Comparison of ENCODE assay signal across 10 cellular contexts in the genomic region with DNA sequence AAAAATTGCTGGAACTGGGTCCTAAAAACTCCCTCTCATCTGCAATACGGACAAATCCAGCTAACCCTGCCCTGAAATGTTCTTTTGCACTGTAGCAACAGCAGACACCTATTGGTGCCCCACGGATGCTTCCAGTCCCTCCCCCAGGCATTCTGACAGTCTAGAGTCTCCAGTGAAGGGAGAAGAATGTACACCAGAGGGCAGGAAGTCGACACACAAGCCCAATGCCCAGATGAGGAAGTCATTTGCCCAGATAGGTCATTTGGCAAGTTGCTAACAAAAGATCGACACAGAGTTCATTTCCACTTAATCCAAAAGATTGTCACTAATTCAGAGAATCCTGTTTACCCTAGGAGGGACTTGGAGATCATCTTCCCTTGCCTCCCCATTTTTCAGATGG.
A peak's percentile ranks its signal among the peaks of the same experiment; 100 is the strongest.
DNase-seq lines count a peak whose midpoint lies in the region; FAIRE-seq and TF ChIP-seq lines count a peak whose summit lies in the region.
"Had no signal": no experiment of that assay in that cellular context is flagged by ENCODE, and none has a peak within 500 bp of the region (broad histone marks: within the 10 kb centered on the region; RNA-seq: fewer than 3 reads in every experiment).

No MANE protein-coding gene starts in this region.

- TF ChIP-seq CTCF in chondrocyte (IDR thresholded peaks at IDR 0.05) = peak; percentile 23
- no peak for TF ChIP-seq CTCF in tibial artery (IDR thresholded peaks at IDR 0.05)

- H3K4me1 ChIP-seq in small intestine (ENCODE audit: control insufficient read depth in 2 of 2, insufficient read depth in 1 of 2, low read depth in 1 of 2, low read length in 1 of 2) = peaks cover 4 to 19% of the 10 kb centered on the region in 2 donors
- H3K4me1 ChIP-seq in tibial artery = peaks cover 0 to 5% (median 0%) of the 10 kb centered on the region in 4 donors

- FAIRE-seq in small intestine (lab: Jason Lieb, UNC) = no peak

- H3K9me3 Mint-ChIP-seq in activated naive CD4-positive, alpha-beta T cell treated with anti-CD3 and anti-CD28 coated beads, Interleukin-2, amount 10 ng/mL, durations not matched to agents 7 days and 5 days = no peaks in the 10 kb centered on the region
- no peaks in the 10 kb centered on the region for H3K9me3 Mint-ChIP-seq in chondrocyte (ENCODE audit: low read depth)
- H3K9me3 Mint-ChIP-seq: CD8-positive, alpha-beta T cell had no signal

- H3K27ac Mint-ChIP-seq in activated naive CD4-positive, alpha-beta T cell treated with anti-CD3 and anti-CD28 coated beads, Interleukin-2, amount 10 ng/mL, durations not matched to agents 7 days and 5 days = peak overlapping the region; percentile 3
- no peak overlapping the region for H3K27ac Mint-ChIP-seq in chondrocyte (ENCODE audit: unreplicated experiment)
- H3K27ac Mint-ChIP-seq: CD8-positive, alpha-beta T cell had no signal

- H3K9me3 ChIP-seq in small intestine (ENCODE audit: control insufficient read depth, low read depth) (no peaks in the 10 kb centered on the region), tibial artery (no peaks in the 10 kb centered on the region)

- peaks cover 53% of the 10 kb centered on the region for H3K4me1 Mint-ChIP-seq in activated naive CD4-positive, alpha-beta T cell treated with anti-CD3 and anti-CD28 coated beads, Interleukin-2, amount 10 ng/mL, durations not matched to agents 7 days and 5 days
- peaks cover 6% of the 10 kb centered on the region for H3K4me1 Mint-ChIP-seq in chondrocyte (ENCODE audit: low read depth)

- H3K36me3 ChIP-seq in small intestine (ENCODE audit: control insufficient read depth in 2 of 2, insufficient read depth in 2 of 2, low read length in 2 of 2) = no peaks in the 10 kb centered on the region
- H3K36me3 ChIP-seq in tibial artery = no peaks in the 10 kb centered on the region

- H3K27ac ChIP-seq in small intestine (ENCODE audit: low read depth in 1 of 2, low read length in 1 of 2) (peak overlapping the region; percentile 56 to 62), tibial artery (no peak overlapping the region)

- H3K4me3 ChIP-seq in small intestine (ENCODE audit: low read depth in 1 of 2, low read length in 2 of 2) (no peak overlapping the region), tibial artery (no peak overlapping the region)

- peaks cover 5% of the 10 kb centered on the region for H3K27me3 Mint-ChIP-seq in activated naive CD4-positive, alpha-beta T cell treated with anti-CD3 and anti-CD28 coated beads, Interleukin-2, amount 10 ng/mL, durations not matched to agents 7 days and 5 days
- no peaks in the 10 kb centered on the region for H3K27me3 Mint-ChIP-seq in chondrocyte (ENCODE audit: low read depth)

- no peak overlapping the region for H3K4me3 Mint-ChIP-seq in activated naive CD4-positive, alpha-beta T cell treated with anti-CD3 and anti-CD28 coated beads, Interleukin-2, amount 10 ng/mL, durations not matched to agents 7 days and 5 days
- H3K4me3 Mint-ChIP-seq in chondrocyte (ENCODE audit: unreplicated experiment) = no peak overlapping the region
- H3K4me3 Mint-ChIP-seq: CD8-positive, alpha-beta T cell had no signal

- 25 to 41% (median 31%) methylated on average over 4 of the region's 4 CpGs for WGBS in small intestine, 3 donors

- CTCF ChIA-PET in activated naive CD4-positive, alpha-beta T cell treated with anti-CD3 and anti-CD28 coated beads, Interleukin-2, amount 10 ng/mL, durations not matched to agents 7 days and 5 days (lab: Charles Lee) = interaction anchor here (1.4 to 1.5 kb wide), 2 partner anchors 200 to 430 kb away, joined by 5 read pairs; no protein-coding TSS in a partner anchor

- H3K27me3 ChIP-seq in small intestine (ENCODE audit: control insufficient read depth in 2 of 2, insufficient read depth in 2 of 2, low read length in 2 of 2) (no peaks in the 10 kb centered on the region), tibial artery (no peaks in the 10 kb centered on the region)

- peak; percentile 38 for DNase-seq in activated naive CD4-positive, alpha-beta T cell treated with anti-CD3 and anti-CD28 coated beads, Interleukin-2, amount 10 ng/mL, durations not matched to agents 7 days and 5 days
- DNase-seq in activated naive CD4-positive, alpha-beta T cell (lab: John Stamatoyannopoulos, UW) = no peak
- peak; percentile 22 for DNase-seq in NCI-H226
- no peak for DNase-seq in chondrocyte (ENCODE audit: low spot score)
- peak; percentile 58 for DNase-seq in small intestine
- DNase-seq in NCI-H510A treated with DMSO at 0.1 percent for 48 hours (lab: John Stamatoyannopoulos, UW) = no peak
- DNase-seq in foreskin melanocyte = no peak
- no peak for DNase-seq in tibial artery
- DNase-seq: CD8-positive, alpha-beta T cell; stimulated activated CD4-positive, alpha-beta T cell treated with anti-CD3 and anti-CD28 coated beads, Interleukin-4, amount 100 ng/mL, for 1 hour had no signal

- intact Hi-C loops in tibial artery (cut with DNase I; ENCODE audit: low total_unique reads) = no loop called here

- peaks cover under 1% of the 10 kb centered on the region for H3K36me3 Mint-ChIP-seq in activated naive CD4-positive, alpha-beta T cell treated with anti-CD3 and anti-CD28 coated beads, Interleukin-2, amount 10 ng/mL, durations not matched to agents 7 days and 5 days
- no peaks in the 10 kb centered on the region for H3K36me3 Mint-ChIP-seq in chondrocyte (ENCODE audit: low read depth)
- H3K36me3 Mint-ChIP-seq: CD8-positive, alpha-beta T cell had no signal

Comparison
In these comparisons a context has a peak if more than half of its experiments do, and no peak if none do; other contexts are left out.
1. DNase-seq: peak in activated naive CD4-positive, alpha-beta T cell treated with anti-CD3 and anti-CD28 coated beads, Interleukin-2, amount 10 ng/mL, durations not matched to agents 7 days and 5 days (single experiment), NCI-H226 (single experiment) and small intestine (single experiment); none in activated naive CD4-positive, alpha-beta T cell (0 of 4), chondrocyte (single experiment), NCI-H510A treated with DMSO at 0.1 percent for 48 hours (single experiment), foreskin melanocyte (single experiment) and tibial artery (0 of 2).
2. H3K27ac ChIP-seq: peak in small intestine (2 of 2); none in tibial artery (0 of 2).